In the genomic region with DNA sequence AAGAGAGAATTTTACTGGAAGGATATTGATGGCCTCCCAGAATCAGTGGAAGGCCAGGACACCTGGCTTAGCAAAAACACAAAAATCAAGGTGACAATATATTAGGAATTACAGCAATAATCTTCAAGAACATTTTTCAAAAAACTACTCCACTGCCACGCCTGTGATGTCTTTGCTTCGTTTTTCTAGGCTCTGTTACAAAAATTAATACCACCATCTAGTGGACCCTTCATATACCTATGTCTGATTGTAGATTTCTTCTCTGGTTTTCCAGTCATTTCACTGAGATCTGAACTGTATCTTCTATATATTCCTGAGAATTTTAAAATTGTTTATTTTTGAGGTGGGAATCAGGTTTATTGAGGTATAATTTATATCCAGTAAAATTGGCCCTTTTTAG, we compare ENCODE assay signal across 8 cellular contexts. TPM values are rescaled to one million over a fixed set of nuclear protein-coding genes. Genes with fewer than 3 reads are reported as not detected.
DNase-seq lines count a peak whose midpoint lies in the region; ATAC-seq and FAIRE-seq lines count a peak whose summit lies in the region.

No MANE protein-coding gene starts in this region.

- peaks cover 6% of the 10 kb centered on the region for H3K27me3 Mint-ChIP-seq in activated CD4-positive, alpha-beta T cell treated with anti-CD3 and anti-CD28 coated beads, Interleukin-2, amount 10 ng/mL, durations not matched to agents 7 days and 5 days

- H3K4me3 Mint-ChIP-seq in activated CD4-positive, alpha-beta T cell treated with anti-CD3 and anti-CD28 coated beads, Interleukin-2, amount 10 ng/mL, durations not matched to agents 7 days and 5 days = no peak overlapping the region

- DNase-seq in AML-193 (lab: John Stamatoyannopoulos, UW) (peak; percentile 63 to 70), NCI-H146 (lab: John Stamatoyannopoulos, UW) (peak; percentile 20), retina (no peak), occipital lobe (lab: John Stamatoyannopoulos, UW) (no peak), T1000 (lab: John Stamatoyannopoulos, UW) (no peak)
- DNase-seq in activated CD4-positive, alpha-beta T cell treated with anti-CD3 and anti-CD28 coated beads, Interleukin-2, amount 10 ng/mL, durations not matched to agents 7 days and 5 days = no peak

- POLR2A ChIA-PET in activated CD4-positive, alpha-beta T cell treated with anti-CD3 and anti-CD28 coated beads, Interleukin-2, amount 10 ng/mL, durations not matched to agents 7 days and 5 days (lab: Charles Lee) = no interaction called here

- peaks cover 6% of the 10 kb centered on the region for H3K9me3 Mint-ChIP-seq in activated CD4-positive, alpha-beta T cell treated with anti-CD3 and anti-CD28 coated beads, Interleukin-2, amount 10 ng/mL, durations not matched to agents 7 days and 5 days

- peak; percentile 48 for ATAC-seq in GM19395 (IDR thresholded peaks at IDR 0.05; ENCODE audit: unreplicated experiment)

- CTCF ChIA-PET in activated CD4-positive, alpha-beta T cell treated with anti-CD3 and anti-CD28 coated beads, Interleukin-2, amount 10 ng/mL, durations not matched to agents 7 days and 5 days (lab: Charles Lee) = no interaction called here

- peaks cover 4% of the 10 kb centered on the region for H3K36me3 Mint-ChIP-seq in activated CD4-positive, alpha-beta T cell treated with anti-CD3 and anti-CD28 coated beads, Interleukin-2, amount 10 ng/mL, durations not matched to agents 7 days and 5 days (ENCODE audit: low read depth)

- FAIRE-seq in endometrium (lab: Jason Lieb, UNC) = peak; percentile 57

- peaks cover 39% of the 10 kb centered on the region for H3K4me1 Mint-ChIP-seq in activated CD4-positive, alpha-beta T cell treated with anti-CD3 and anti-CD28 coated beads, Interleukin-2, amount 10 ng/mL, durations not matched to agents 7 days and 5 days

- H3K27ac Mint-ChIP-seq in activated CD4-positive, alpha-beta T cell treated with anti-CD3 and anti-CD28 coated beads, Interleukin-2, amount 10 ng/mL, durations not matched to agents 7 days and 5 days = no peak overlapping the region

RNA-seq across cellular contexts. Expression of gene SLC33A1, which starts 5.6 kb away (rescaled TPM):
- 10 to 100 TPM; 26.7 to 27.9 TPM for total RNA-seq in activated CD4-positive, alpha-beta T cell treated with anti-CD3 and anti-CD28 coated beads, Interleukin-2, amount 10 ng/mL, durations not matched to agents 7 days and 5 days
- 54.1 TPM for total RNA-seq in occipital lobe

RNA-seq across cellular contexts. Expression of gene GMPS, which starts 10.6 kb away (rescaled TPM):
- total RNA-seq in activated CD4-positive, alpha-beta T cell treated with anti-CD3 and anti-CD28 coated beads, Interleukin-2, amount 10 ng/mL, durations not matched to agents 7 days and 5 days = 10 to 100 TPM; 92.1 to 99.2 TPM
- 50.2 TPM for total RNA-seq in occipital lobe

RNA-seq across cellular contexts. Expression of gene C3orf33, which starts 53.8 kb away (rescaled TPM):
- 1 to 10 TPM in 1 of 2 experiments, under 1 TPM in 1; 0.72 to 1.1 TPM for total RNA-seq in activated CD4-positive, alpha-beta T cell treated with anti-CD3 and anti-CD28 coated beads, Interleukin-2, amount 10 ng/mL, durations not matched to agents 7 days and 5 days
- total RNA-seq in occipital lobe = 12.3 TPM

Comparison
In these comparisons a context has a peak if more than half of its experiments do, and no peak if none do; other contexts are left out.
1. DNase-seq: peak in AML-193 (2 of 2) and NCI-H146 (single experiment); none in retina (single experiment), activated CD4-positive, alpha-beta T cell treated with anti-CD3 and anti-CD28 coated beads, Interleukin-2, amount 10 ng/mL, durations not matched to agents 7 days and 5 days (single experiment), occipital lobe (single experiment) and T1000 (single experiment).